In genomic region chr6:32968770-32969684, GRCh38 we compare ENCODE assay signal across 1 cellular context.
TF ChIP-seq lines count a peak whose summit lies in the region.

No MANE protein-coding gene starts in this region.

TF ChIP-seq in K562, 482 proteins besides CTCF, POLR2A, EP300 and RAD21 (continued from another document and continues in another):
- TF ChIP-seq CREB3L1 (IDR thresholded peaks at IDR 0.05; ENCODE audit: borderline replicate concordance, low read depth) (peak; percentile 88; the same call in 1 of the 2 replicates), NRF1 (conservative IDR thresholded peaks at IDR 0.05 in 1 of 2, IDR thresholded peaks at IDR 0.05 in 1 of 2) (peak in 1 of 2 experiments; percentile 37; a peak in 3 of 4 replicates), NELFE (IDR thresholded peaks at IDR 0.05; ENCODE audit: insufficient read depth, insufficient read length) (no peak), GABPA (tag; conservative IDR thresholded peaks at IDR 0.05; ENCODE audit: low read depth) (no peak), PHTF2 (CRISPR knock-in tag; IDR thresholded peaks at IDR 0.05) (no peak), ZBTB1 (CRISPR knock-in tag; IDR thresholded peaks at IDR 0.05; ENCODE audit: borderline replicate concordance, low read depth) (no peak), VEZF1 (CRISPR knock-in tag; IDR thresholded peaks at IDR 0.05) (no peak), FOXK2 (conservative IDR thresholded peaks at IDR 0.05 in 1 of 2, IDR thresholded peaks at IDR 0.05 in 1 of 2; ENCODE audit: low read depth in 2 of 2) (peak in 1 of 2 experiments; percentile 9; a peak in 1 of 4 replicates), XRCC3 (IDR thresholded peaks at IDR 0.05) (no peak), CBX1 (IDR thresholded peaks at IDR 0.05; ENCODE audit: low read depth) (0 out of 2 replicates have a peak, but pooled peaks have one; percentile 16), TAF9B (IDR thresholded peaks at IDR 0.05; ENCODE audit: partially characterized antibody) (no peak), ZBTB17 (CRISPR knock-in tag; IDR thresholded peaks at IDR 0.05) (no peak), MED1 (CRISPR knock-in tag; IDR thresholded peaks at IDR 0.05; ENCODE audit: borderline replicate concordance) (no peak), TBL1XR1 (IDR thresholded peaks at IDR 0.05; ENCODE audit: low read length in 2 of 2) (no peak), ZNF609 (CRISPR knock-in tag; IDR thresholded peaks at IDR 0.05; ENCODE audit: borderline replicate concordance) (0 out of 2 replicates have a peak, but pooled peaks have one; percentile 25), ZNF740 (CRISPR knock-in tag; IDR thresholded peaks at IDR 0.05) (peak; percentile 37), ZNF740 (tag; IDR thresholded peaks at IDR 0.05) (peak in 1 of 2 experiments; percentile 99; a peak in 3 of 4 replicates), RBM25 (IDR thresholded peaks at IDR 0.05; ENCODE audit: low read depth, low read length, severe bottlenecking) (peak; percentile 21), NR4A1 (CRISPR knock-in tag; IDR thresholded peaks at IDR 0.05) (peak; percentile 40; the same call in 1 of the 2 replicates), NR4A1 (tag; IDR thresholded peaks at IDR 0.05) (peak; percentile 82), NCOA2 (IDR thresholded peaks at IDR 0.05; ENCODE audit: partially characterized antibody in 2 of 2) (no peak), PPARD (CRISPR knock-in tag; IDR thresholded peaks at IDR 0.05) (no peak), LCOR (CRISPR knock-in tag; IDR thresholded peaks at IDR 0.05) (peak; percentile 12; the same call in 1 of the 2 replicates), BHLHE40 (IDR thresholded peaks at IDR 0.05; ENCODE audit: low read length) (peak; percentile 82; the same call in 1 of the 2 replicates), CREB1 (IDR thresholded peaks at IDR 0.05) (peak; percentile 52; the same call in 1 of the 2 replicates), CREB1 (CRISPR knock-in tag; IDR thresholded peaks at IDR 0.05) (peak; percentile 39; the same call in 1 of the 2 replicates), ILK (tag; IDR thresholded peaks at IDR 0.05; ENCODE audit: borderline replicate concordance, low read depth) (no peak), SRSF7 (optimal IDR thresholded peaks at IDR 0.05; ENCODE audit: low read depth, low read length) (no peak), RB1 (IDR thresholded peaks at IDR 0.05; ENCODE audit: low read depth) (no peak), MCM7 (IDR thresholded peaks at IDR 0.05) (no peak), CHD1 (IDR thresholded peaks at IDR 0.05; ENCODE audit: low read length) (peak; percentile 100), RBM14 (IDR thresholded peaks at IDR 0.05; ENCODE audit: borderline replicate concordance, insufficient read depth, low read depth, low read length) (0 out of 2 replicates have a peak, but pooled peaks have one; percentile 25), ZC3H8 (IDR thresholded peaks at IDR 0.05) (no peak), PTBP1 (IDR thresholded peaks at IDR 0.05; ENCODE audit: low read depth, low read length) (peak; percentile 51; the same call in 1 of the 2 replicates), ZC3H4 (CRISPR knock-in tag; IDR thresholded peaks at IDR 0.05; ENCODE audit: borderline replicate concordance) (peak; percentile 60; the same call in 1 of the 2 replicates), CBX2 (IDR thresholded peaks at IDR 0.05; ENCODE audit: insufficient read depth, low read length, poor library complexity, severe bottlenecking) (no peak), CC2D1A (IDR thresholded peaks at IDR 0.05) (no peak), PML (IDR thresholded peaks at IDR 0.05; ENCODE audit: low read length) (no peak; the same call in 1 of the 2 replicates)
- TF ChIP-seq, protein P1, sequence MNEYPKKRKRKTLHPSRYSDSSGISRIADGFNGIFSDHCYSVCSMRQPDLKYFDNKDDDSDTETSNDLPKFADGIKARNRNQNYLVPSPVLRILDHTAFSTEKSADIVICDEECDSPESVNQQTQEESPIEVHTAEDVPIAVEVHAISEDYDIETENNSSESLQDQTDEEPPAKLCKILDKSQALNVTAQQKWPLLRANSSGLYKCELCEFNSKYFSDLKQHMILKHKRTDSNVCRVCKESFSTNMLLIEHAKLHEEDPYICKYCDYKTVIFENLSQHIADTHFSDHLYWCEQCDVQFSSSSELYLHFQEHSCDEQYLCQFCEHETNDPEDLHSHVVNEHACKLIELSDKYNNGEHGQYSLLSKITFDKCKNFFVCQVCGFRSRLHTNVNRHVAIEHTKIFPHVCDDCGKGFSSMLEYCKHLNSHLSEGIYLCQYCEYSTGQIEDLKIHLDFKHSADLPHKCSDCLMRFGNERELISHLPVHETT (CRISPR knock-in tag; conservative IDR thresholded peaks at IDR 0.05 in 1 of 2, IDR thresholded peaks at IDR 0.05 in 1 of 2): peak in 1 of 2 experiments; percentile 63; a peak in 2 of 4 replicates
- TF ChIP-seq, protein P2, sequence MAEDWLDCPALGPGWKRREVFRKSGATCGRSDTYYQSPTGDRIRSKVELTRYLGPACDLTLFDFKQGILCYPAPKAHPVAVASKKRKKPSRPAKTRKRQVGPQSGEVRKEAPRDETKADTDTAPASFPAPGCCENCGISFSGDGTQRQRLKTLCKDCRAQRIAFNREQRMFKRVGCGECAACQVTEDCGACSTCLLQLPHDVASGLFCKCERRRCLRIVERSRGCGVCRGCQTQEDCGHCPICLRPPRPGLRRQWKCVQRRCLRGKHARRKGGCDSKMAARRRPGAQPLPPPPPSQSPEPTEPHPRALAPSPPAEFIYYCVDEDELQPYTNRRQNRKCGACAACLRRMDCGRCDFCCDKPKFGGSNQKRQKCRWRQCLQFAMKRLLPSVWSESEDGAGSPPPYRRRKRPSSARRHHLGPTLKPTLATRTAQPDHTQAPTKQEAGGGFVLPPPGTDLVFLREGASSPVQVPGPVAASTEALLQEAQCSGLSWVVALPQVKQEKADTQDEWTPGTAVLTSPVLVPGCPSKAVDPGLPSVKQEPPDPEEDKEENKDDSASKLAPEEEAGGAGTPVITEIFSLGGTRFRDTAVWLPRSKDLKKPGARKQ (CRISPR knock-in tag; IDR thresholded peaks at IDR 0.05): no peak
- TF ChIP-seq, protein P3, sequence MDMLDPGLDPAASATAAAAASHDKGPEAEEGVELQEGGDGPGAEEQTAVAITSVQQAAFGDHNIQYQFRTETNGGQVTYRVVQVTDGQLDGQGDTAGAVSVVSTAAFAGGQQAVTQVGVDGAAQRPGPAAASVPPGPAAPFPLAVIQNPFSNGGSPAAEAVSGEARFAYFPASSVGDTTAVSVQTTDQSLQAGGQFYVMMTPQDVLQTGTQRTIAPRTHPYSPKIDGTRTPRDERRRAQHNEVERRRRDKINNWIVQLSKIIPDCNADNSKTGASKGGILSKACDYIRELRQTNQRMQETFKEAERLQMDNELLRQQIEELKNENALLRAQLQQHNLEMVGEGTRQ (CRISPR knock-in tag; IDR thresholded peaks at IDR 0.05): peak; percentile 94
- TF ChIP-seq, protein P4, sequence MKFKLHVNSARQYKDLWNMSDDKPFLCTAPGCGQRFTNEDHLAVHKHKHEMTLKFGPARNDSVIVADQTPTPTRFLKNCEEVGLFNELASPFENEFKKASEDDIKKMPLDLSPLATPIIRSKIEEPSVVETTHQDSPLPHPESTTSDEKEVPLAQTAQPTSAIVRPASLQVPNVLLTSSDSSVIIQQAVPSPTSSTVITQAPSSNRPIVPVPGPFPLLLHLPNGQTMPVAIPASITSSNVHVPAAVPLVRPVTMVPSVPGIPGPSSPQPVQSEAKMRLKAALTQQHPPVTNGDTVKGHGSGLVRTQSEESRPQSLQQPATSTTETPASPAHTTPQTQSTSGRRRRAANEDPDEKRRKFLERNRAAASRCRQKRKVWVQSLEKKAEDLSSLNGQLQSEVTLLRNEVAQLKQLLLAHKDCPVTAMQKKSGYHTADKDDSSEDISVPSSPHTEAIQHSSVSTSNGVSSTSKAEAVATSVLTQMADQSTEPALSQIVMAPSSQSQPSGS (CRISPR knock-in tag; IDR thresholded peaks at IDR 0.05): no peak
- TF ChIP-seq, protein P5, sequence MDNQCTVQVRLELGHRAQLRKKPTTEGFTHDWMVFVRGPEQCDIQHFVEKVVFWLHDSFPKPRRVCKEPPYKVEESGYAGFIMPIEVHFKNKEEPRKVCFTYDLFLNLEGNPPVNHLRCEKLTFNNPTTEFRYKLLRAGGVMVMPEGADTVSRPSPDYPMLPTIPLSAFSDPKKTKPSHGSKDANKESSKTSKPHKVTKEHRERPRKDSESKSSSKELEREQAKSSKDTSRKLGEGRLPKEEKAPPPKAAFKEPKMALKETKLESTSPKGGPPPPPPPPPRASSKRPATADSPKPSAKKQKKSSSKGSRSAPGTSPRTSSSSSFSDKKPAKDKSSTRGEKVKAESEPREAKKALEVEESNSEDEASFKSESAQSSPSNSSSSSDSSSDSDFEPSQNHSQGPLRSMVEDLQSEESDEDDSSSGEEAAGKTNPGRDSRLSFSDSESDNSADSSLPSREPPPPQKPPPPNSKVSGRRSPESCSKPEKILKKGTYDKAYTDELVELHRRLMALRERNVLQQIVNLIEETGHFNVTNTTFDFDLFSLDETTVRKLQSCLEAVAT (IDR thresholded peaks at IDR 0.05): 0 out of 4 replicates have a peak, but pooled peaks of 1 of the 2 experiments have one; percentile 26
- TF ChIP-seq, protein P6, sequence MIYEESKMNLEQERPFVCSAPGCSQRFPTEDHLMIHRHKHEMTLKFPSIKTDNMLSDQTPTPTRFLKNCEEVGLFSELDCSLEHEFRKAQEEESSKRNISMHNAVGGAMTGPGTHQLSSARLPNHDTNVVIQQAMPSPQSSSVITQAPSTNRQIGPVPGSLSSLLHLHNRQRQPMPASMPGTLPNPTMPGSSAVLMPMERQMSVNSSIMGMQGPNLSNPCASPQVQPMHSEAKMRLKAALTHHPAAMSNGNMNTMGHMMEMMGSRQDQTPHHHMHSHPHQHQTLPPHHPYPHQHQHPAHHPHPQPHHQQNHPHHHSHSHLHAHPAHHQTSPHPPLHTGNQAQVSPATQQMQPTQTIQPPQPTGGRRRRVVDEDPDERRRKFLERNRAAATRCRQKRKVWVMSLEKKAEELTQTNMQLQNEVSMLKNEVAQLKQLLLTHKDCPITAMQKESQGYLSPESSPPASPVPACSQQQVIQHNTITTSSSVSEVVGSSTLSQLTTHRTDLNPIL (CRISPR knock-in tag; IDR thresholded peaks at IDR 0.05): peak; percentile 70; the same call in 1 of the 2 replicates
- TF ChIP-seq, protein P7, sequence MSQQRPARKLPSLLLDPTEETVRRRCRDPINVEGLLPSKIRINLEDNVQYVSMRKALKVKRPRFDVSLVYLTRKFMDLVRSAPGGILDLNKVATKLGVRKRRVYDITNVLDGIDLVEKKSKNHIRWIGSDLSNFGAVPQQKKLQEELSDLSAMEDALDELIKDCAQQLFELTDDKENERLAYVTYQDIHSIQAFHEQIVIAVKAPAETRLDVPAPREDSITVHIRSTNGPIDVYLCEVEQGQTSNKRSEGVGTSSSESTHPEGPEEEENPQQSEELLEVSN (IDR thresholded peaks at IDR 0.05; ENCODE audit: borderline replicate concordance in 1 of 2, extremely low read depth in 1 of 2, insufficient read depth in 1 of 2, insufficient read length in 1 of 2, low read depth in 1 of 2, low read length in 1 of 2, poor library complexity in 1 of 2, severe bottlenecking in 1 of 2): peak; percentile 61 to 75
